In the genomic region with DNA sequence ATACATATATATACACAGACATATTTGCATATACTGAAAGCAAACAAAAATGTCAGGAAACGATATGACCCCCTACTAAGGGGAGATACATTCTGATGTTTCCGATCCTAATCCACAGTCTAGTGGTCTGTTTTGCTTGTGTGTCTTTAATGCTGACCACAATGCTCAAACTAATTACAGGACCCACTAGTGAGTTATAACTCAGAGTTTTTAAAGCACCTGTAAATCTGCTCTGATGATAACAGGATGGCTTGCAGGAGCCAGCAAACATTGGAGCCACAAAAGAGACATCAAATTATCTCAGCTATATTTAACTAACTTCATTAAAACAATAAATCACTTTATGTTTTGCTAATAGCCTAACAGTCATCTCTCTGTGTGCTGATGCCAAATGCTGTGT, we compare ENCODE assay signal across 22 cellular contexts.
"Had no signal": no experiment of that assay in that cellular context is flagged by ENCODE, and none has a peak within 500 bp of the region (broad histone marks: within the 10 kb centered on the region; RNA-seq: fewer than 3 reads in every experiment).

No MANE protein-coding gene starts in this region.

- H3K27me3 Mint-ChIP-seq: dendritic cell treated with granulocyte-macrophage colony-stimulating factor and Interleukin-4, amounts not matched to agents 40 ng/mL and 50 ng/mL, for 4 days; effector memory CD8-positive, alpha-beta T cell; memory B cell; naive B cell; progenitor cell of endocrine pancreas had no signal

- H3K27me3 ChIP-seq: foreskin keratinocyte, pancreas, stomach had no signal

- DNase-seq: effector memory CD8-positive, alpha-beta T cell; erythroblast; foreskin keratinocyte; kidney; left cardiac atrium; left ventricle myocardium inferior; lower lobe of right lung; naive B cell; occipital lobe; pancreas; right cardiac atrium; small intestine; stimulated activated CD4-positive, alpha-beta T cell treated with anti-CD3 and anti-CD28 coated beads, Interleukin-12 subunit alpha, Interleukin-12 subunit beta, amount 100 ng/mL, for 4 hours; stimulated activated naive CD4-positive, alpha-beta T cell; stomach; substantia nigra had no signal

- H3K4me1 ChIP-seq: foreskin keratinocyte, left ventricle myocardium inferior, lower lobe of right lung, pancreas had no signal

- H3K4me3 Mint-ChIP-seq: dendritic cell treated with granulocyte-macrophage colony-stimulating factor and Interleukin-4, amounts not matched to agents 40 ng/mL and 50 ng/mL, for 4 days; effector memory CD8-positive, alpha-beta T cell; memory B cell; mesothelial cell of epicardium; naive B cell; nephron had no signal

- H3K4me3 ChIP-seq: left ventricle myocardium inferior, lower lobe of right lung, pancreas, stomach, thoracic aorta had no signal

- H3K27ac Mint-ChIP-seq: dendritic cell treated with granulocyte-macrophage colony-stimulating factor and Interleukin-4, amounts not matched to agents 40 ng/mL and 50 ng/mL, for 4 days; effector memory CD8-positive, alpha-beta T cell; memory B cell; mesothelial cell of epicardium; naive B cell; progenitor cell of endocrine pancreas had no signal

- H3K36me3 ChIP-seq: lower lobe of right lung, pancreas, thoracic aorta had no signal

- H3K4me1 Mint-ChIP-seq: memory B cell, mesothelial cell of epicardium, naive B cell had no signal

- H3K9me3 ChIP-seq: pancreas had no signal

- ATAC-seq: effector memory CD8-positive, alpha-beta T cell; foreskin keratinocyte; left cardiac atrium; lower lobe of right lung; right cardiac atrium had no signal

- H3K27ac ChIP-seq: foreskin keratinocyte, left ventricle myocardium inferior, lower lobe of right lung, pancreas, thoracic aorta had no signal
